Comparison of ENCODE assay signal across 1 cellular context in the genomic region with DNA sequence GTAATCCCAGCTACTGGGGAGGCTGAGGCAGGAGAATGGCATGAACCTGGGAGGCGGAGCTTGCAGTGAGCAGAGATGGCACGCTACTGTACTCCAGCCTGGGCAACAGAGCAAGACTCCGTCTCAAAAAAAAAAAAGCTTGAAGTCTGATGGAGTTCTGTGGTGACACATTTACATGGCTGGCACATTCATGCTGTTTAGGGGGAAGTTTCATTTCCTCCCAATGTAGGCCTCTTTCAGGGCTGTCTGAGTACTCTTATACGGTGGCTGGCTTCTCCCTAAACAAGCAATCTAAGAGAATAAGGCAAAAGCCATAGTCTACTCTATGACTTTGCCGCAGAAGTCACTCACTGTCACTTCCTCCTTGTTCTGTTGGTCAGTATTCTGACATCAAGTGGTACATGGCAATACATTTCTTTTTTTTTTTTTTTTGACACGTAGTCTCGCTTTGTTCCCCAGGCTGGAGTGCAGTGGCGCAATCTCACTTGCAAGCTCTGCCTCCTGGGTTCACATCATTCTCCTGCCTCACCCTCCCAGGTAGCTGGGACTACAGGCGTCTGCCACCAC.
TF ChIP-seq lines count a peak whose summit lies in the region.

No MANE protein-coding gene starts in this region.

TF ChIP-seq in GM12878, 131 proteins besides CTCF, POLR2A, EP300 and RAD21 (continued from another document):
- TF ChIP-seq, protein P1, sequence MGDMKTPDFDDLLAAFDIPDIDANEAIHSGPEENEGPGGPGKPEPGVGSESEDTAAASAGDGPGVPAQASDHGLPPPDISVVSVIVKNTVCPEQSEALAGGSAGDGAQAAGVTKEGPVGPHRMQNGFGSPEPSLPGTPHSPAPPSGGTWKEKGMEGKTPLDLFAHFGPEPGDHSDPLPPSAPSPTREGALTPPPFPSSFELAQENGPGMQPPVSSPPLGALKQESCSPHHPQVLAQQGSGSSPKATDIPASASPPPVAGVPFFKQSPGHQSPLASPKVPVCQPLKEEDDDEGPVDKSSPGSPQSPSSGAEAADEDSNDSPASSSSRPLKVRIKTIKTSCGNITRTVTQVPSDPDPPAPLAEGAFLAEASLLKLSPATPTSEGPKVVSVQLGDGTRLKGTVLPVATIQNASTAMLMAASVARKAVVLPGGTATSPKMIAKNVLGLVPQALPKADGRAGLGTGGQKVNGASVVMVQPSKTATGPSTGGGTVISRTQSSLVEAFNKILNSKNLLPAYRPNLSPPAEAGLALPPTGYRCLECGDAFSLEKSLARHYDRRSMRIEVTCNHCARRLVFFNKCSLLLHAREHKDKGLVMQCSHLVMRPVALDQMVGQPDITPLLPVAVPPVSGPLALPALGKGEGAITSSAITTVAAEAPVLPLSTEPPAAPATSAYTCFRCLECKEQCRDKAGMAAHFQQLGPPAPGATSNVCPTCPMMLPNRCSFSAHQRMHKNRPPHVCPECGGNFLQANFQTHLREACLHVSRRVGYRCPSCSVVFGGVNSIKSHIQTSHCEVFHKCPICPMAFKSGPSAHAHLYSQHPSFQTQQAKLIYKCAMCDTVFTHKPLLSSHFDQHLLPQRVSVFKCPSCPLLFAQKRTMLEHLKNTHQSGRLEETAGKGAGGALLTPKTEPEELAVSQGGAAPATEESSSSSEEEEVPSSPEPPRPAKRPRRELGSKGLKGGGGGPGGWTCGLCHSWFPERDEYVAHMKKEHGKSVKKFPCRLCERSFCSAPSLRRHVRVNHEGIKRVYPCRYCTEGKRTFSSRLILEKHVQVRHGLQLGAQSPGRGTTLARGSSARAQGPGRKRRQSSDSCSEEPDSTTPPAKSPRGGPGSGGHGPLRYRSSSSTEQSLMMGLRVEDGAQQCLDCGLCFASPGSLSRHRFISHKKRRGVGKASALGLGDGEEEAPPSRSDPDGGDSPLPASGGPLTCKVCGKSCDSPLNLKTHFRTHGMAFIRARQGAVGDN (IDR thresholded peaks at IDR 0.05) = peak; percentile 12; the same call in 1 of the 2 replicates
- TF ChIP-seq RCOR1 (conservative IDR thresholded peaks at IDR 0.05; ENCODE audit: low read depth, low read length) (no peak), ZNF217 (IDR thresholded peaks at IDR 0.05) (peak; percentile 85), CREM (IDR thresholded peaks at IDR 0.05; ENCODE audit: low read depth) (no peak), SRF (IDR thresholded peaks at IDR 0.05; ENCODE audit: low read depth in 2 of 2, low read length in 2 of 2) (no peak), DPF2 (IDR thresholded peaks at IDR 0.05) (0 out of 2 replicates have a peak, but pooled peaks have one; percentile 19), BRCA1 (IDR thresholded peaks at IDR 0.05; ENCODE audit: low read depth, low read length) (no peak), RBBP5 (conservative IDR thresholded peaks at IDR 0.05) (no peak), NBN (IDR thresholded peaks at IDR 0.05) (0 out of 2 replicates have a peak, but pooled peaks have one; percentile 75), POU2F2 (IDR thresholded peaks at IDR 0.05; ENCODE audit: borderline replicate concordance, low read depth, low read length) (peak; percentile 59; the same call in 1 of the 3 replicates), BHLHE40 (IDR thresholded peaks at IDR 0.05; ENCODE audit: borderline replicate concordance in 1 of 2, low read depth in 2 of 2, low read length in 1 of 2) (peak; percentile 18 to 60; a peak in 1 of 4 replicates), ATF7 (IDR thresholded peaks at IDR 0.05; ENCODE audit: low read depth) (peak; percentile 46; the same call in 1 of the 2 replicates), IKZF2 (IDR thresholded peaks at IDR 0.05) (peak; percentile 37 to 38; a peak in 1 of 4 replicates), ETV6 (conservative IDR thresholded peaks at IDR 0.05 in 1 of 2, IDR thresholded peaks at IDR 0.05 in 1 of 2; ENCODE audit: borderline replicate concordance in 1 of 2, low read depth in 1 of 2) (peak in 1 of 2 experiments; percentile 22; a peak in 1 of 4 replicates), SP1 (IDR thresholded peaks at IDR 0.05; ENCODE audit: low read depth, low read length) (peak; percentile 32), PAX8 (IDR thresholded peaks at IDR 0.05) (no peak), IRF4 (IDR thresholded peaks at IDR 0.05; ENCODE audit: low read depth, low read length) (peak; percentile 64; the same call in 1 of the 2 replicates), MTA3 (IDR thresholded peaks at IDR 0.05; ENCODE audit: borderline replicate concordance, low read length) (0 out of 2 replicates have a peak, but pooled peaks have one; percentile 40), MTA2 (IDR thresholded peaks at IDR 0.05; ENCODE audit: low read depth) (0 out of 2 replicates have a peak, but pooled peaks have one; percentile 28), CBX5 (IDR thresholded peaks at IDR 0.05; ENCODE audit: low read depth) (0 out of 2 replicates have a peak, but pooled peaks have one; percentile 65), SPI1 (IDR thresholded peaks at IDR 0.05; ENCODE audit: borderline replicate concordance, insufficient read depth, low read depth, low read length) (peak; percentile 89), MEF2B (IDR thresholded peaks at IDR 0.05; ENCODE audit: partially characterized antibody, poor library complexity, severe bottlenecking) (peak; percentile 24), RUNX3 (IDR thresholded peaks at IDR 0.05; ENCODE audit: low read length) (peak; percentile 69)
- TF ChIP-seq, protein P2, sequence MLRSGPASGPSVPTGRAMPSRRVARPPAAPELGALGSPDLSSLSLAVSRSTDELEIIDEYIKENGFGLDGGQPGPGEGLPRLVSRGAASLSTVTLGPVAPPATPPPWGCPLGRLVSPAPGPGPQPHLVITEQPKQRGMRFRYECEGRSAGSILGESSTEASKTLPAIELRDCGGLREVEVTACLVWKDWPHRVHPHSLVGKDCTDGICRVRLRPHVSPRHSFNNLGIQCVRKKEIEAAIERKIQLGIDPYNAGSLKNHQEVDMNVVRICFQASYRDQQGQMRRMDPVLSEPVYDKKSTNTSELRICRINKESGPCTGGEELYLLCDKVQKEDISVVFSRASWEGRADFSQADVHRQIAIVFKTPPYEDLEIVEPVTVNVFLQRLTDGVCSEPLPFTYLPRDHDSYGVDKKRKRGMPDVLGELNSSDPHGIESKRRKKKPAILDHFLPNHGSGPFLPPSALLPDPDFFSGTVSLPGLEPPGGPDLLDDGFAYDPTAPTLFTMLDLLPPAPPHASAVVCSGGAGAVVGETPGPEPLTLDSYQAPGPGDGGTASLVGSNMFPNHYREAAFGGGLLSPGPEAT (IDR thresholded peaks at IDR 0.05; ENCODE audit: low read depth) = peak; percentile 40; the same call in 1 of the 2 replicates
- TF ChIP-seq, protein P3, sequence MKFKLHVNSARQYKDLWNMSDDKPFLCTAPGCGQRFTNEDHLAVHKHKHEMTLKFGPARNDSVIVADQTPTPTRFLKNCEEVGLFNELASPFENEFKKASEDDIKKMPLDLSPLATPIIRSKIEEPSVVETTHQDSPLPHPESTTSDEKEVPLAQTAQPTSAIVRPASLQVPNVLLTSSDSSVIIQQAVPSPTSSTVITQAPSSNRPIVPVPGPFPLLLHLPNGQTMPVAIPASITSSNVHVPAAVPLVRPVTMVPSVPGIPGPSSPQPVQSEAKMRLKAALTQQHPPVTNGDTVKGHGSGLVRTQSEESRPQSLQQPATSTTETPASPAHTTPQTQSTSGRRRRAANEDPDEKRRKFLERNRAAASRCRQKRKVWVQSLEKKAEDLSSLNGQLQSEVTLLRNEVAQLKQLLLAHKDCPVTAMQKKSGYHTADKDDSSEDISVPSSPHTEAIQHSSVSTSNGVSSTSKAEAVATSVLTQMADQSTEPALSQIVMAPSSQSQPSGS (IDR thresholded peaks at IDR 0.05; ENCODE audit: low read length) = 0 out of 2 replicates have a peak, but pooled peaks have one; percentile 17
- TF ChIP-seq, protein P4, sequence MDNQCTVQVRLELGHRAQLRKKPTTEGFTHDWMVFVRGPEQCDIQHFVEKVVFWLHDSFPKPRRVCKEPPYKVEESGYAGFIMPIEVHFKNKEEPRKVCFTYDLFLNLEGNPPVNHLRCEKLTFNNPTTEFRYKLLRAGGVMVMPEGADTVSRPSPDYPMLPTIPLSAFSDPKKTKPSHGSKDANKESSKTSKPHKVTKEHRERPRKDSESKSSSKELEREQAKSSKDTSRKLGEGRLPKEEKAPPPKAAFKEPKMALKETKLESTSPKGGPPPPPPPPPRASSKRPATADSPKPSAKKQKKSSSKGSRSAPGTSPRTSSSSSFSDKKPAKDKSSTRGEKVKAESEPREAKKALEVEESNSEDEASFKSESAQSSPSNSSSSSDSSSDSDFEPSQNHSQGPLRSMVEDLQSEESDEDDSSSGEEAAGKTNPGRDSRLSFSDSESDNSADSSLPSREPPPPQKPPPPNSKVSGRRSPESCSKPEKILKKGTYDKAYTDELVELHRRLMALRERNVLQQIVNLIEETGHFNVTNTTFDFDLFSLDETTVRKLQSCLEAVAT (IDR thresholded peaks at IDR 0.05) = peak; percentile 74
- TF ChIP-seq, protein P5, sequence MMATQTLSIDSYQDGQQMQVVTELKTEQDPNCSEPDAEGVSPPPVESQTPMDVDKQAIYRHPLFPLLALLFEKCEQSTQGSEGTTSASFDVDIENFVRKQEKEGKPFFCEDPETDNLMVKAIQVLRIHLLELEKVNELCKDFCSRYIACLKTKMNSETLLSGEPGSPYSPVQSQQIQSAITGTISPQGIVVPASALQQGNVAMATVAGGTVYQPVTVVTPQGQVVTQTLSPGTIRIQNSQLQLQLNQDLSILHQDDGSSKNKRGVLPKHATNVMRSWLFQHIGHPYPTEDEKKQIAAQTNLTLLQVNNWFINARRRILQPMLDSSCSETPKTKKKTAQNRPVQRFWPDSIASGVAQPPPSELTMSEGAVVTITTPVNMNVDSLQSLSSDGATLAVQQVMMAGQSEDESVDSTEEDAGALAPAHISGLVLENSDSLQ (IDR thresholded peaks at IDR 0.05) = peak; percentile 52
- TF ChIP-seq, protein P6, sequence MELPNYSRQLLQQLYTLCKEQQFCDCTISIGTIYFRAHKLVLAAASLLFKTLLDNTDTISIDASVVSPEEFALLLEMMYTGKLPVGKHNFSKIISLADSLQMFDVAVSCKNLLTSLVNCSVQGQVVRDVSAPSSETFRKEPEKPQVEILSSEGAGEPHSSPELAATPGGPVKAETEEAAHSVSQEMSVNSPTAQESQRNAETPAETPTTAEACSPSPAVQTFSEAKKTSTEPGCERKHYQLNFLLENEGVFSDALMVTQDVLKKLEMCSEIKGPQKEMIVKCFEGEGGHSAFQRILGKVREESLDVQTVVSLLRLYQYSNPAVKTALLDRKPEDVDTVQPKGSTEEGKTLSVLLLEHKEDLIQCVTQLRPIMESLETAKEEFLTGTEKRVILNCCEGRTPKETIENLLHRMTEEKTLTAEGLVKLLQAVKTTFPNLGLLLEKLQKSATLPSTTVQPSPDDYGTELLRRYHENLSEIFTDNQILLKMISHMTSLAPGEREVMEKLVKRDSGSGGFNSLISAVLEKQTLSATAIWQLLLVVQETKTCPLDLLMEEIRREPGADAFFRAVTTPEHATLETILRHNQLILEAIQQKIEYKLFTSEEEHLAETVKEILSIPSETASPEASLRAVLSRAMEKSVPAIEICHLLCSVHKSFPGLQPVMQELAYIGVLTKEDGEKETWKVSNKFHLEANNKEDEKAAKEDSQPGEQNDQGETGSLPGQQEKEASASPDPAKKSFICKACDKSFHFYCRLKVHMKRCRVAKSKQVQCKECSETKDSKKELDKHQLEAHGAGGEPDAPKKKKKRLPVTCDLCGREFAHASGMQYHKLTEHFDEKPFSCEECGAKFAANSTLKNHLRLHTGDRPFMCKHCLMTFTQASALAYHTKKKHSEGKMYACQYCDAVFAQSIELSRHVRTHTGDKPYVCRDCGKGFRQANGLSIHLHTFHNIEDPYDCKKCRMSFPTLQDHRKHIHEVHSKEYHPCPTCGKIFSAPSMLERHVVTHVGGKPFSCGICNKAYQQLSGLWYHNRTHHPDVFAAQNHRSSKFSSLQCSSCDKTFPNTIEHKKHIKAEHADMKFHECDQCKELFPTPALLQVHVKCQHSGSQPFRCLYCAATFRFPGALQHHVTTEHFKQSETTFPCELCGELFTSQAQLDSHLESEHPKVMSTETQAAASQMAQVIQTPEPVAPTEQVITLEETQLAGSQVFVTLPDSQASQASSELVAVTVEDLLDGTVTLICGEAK (IDR thresholded peaks at IDR 0.05; ENCODE audit: borderline replicate concordance) = no peak
- TF ChIP-seq, protein P7, sequence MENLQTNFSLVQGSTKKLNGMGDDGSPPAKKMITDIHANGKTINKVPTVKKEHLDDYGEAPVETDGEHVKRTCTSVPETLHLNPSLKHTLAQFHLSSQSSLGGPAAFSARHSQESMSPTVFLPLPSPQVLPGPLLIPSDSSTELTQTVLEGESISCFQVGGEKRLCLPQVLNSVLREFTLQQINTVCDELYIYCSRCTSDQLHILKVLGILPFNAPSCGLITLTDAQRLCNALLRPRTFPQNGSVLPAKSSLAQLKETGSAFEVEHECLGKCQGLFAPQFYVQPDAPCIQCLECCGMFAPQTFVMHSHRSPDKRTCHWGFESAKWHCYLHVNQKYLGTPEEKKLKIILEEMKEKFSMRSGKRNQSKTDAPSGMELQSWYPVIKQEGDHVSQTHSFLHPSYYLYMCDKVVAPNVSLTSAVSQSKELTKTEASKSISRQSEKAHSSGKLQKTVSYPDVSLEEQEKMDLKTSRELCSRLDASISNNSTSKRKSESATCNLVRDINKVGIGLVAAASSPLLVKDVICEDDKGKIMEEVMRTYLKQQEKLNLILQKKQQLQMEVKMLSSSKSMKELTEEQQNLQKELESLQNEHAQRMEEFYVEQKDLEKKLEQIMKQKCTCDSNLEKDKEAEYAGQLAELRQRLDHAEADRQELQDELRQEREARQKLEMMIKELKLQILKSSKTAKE (IDR thresholded peaks at IDR 0.05; ENCODE audit: low read depth, poor library complexity, severe bottlenecking) = peak; percentile 87
TF ChIP-seq in GM12878: peak in this region for 27.
